In genomic region chr14:95431199-95432145, GRCh38 we compare ENCODE assay signal across 8 cellular contexts.
DNase-seq lines count a peak whose midpoint lies in the region; ATAC-seq and TF ChIP-seq lines count a peak whose summit lies in the region.

No MANE protein-coding gene starts in this region.

- 75% methylated on average over 17 of the region's 17 CpGs for WGBS in right cardiac atrium

- no peak overlapping the region for H3K27ac Mint-ChIP-seq in GM23338

- H3K36me3 ChIP-seq in BLaER1 treated with 17β-estradiol and CSF1 and Interleukin-3, amounts not matched to agents 10 nM and 100 nM, result peaks cover 80 to 93% (median 88%) of the 10 kb centered on the region in 11 experiments
- no peaks in the 10 kb centered on the region; the same call in 1 of the 2 replicates for H3K36me3 ChIP-seq in GM23338 (ENCODE audit: insufficient read depth)

- peak overlapping the region in 7 of 11 experiments; percentile 23 to 74 (median 56); a peak in 11 of 22 replicates for H3K4me2 ChIP-seq in BLaER1 treated with 17β-estradiol and CSF1 and Interleukin-3, amounts not matched to agents 10 nM and 100 nM
- H3K4me2 ChIP-seq in GM23338, result no peak overlapping the region

- peaks cover 15% of the 10 kb centered on the region for H3K9me3 Mint-ChIP-seq in GM23338

- no peaks in the 10 kb centered on the region for H3K79me2 ChIP-seq in GM23338 (replicated peaks; ENCODE audit: insufficient read depth)

- H3K4me3 Mint-ChIP-seq in GM23338, result no peak overlapping the region

- H3K4me3 ChIP-seq in BLaER1 treated with 17β-estradiol and CSF1 and Interleukin-3, amounts not matched to agents 10 nM and 100 nM, result no peak overlapping the region
- H3K4me3 ChIP-seq in GM23338, result no peak overlapping the region
- H3K4me3 ChIP-seq in right cardiac atrium (ENCODE audit: low read length), result no peak overlapping the region

- H3K4me1 ChIP-seq in BLaER1 treated with 17β-estradiol and CSF1 and Interleukin-3, amounts not matched to agents 10 nM and 100 nM, result peaks cover 11 to 72% (median 48%) of the 10 kb centered on the region in 10 experiments
- no peaks in the 10 kb centered on the region for H3K4me1 ChIP-seq in GM23338 (ENCODE audit: insufficient read depth)
- H3K4me1 ChIP-seq in right cardiac atrium (ENCODE audit: control insufficient read depth, insufficient read depth, low read length), result no peaks in the 10 kb centered on the region

- intact Hi-C loops in right cardiac atrium (cut with DNase I), result loop anchor here in 2 of 4 donors (5.0 to 10.0 kb wide), 4 partner anchors 267 to 744 kb away; no protein-coding TSS in a partner anchor

- H4K20me1 ChIP-seq in BLaER1 treated with 17β-estradiol and CSF1 and Interleukin-3, amounts not matched to agents 10 nM and 100 nM, result peaks cover 0 to 37% (median 9%) of the 10 kb centered on the region in 11 experiments; a peak in 9 of 22 replicates
- H4K20me1 ChIP-seq in GM23338 (replicated peaks; ENCODE audit: insufficient read depth), result no peaks in the 10 kb centered on the region

- no peaks in the 10 kb centered on the region for H3K9me2 ChIP-seq in GM23338 (ENCODE audit: insufficient read depth)

- peaks cover 6% of the 10 kb centered on the region; the same call in 1 of the 3 replicates for H3K36me3 Mint-ChIP-seq in GM23338 (ENCODE audit: low read depth)

- peak; percentile 73 to 85 for TF ChIP-seq CTCF in GM23338 (conservative IDR thresholded peaks at IDR 0.05; ENCODE audit: low read depth in 2 of 2)
- TF ChIP-seq CTCF in VCaP (conservative IDR thresholded peaks at IDR 0.05), result peak; percentile 72

- H3K4me1 Mint-ChIP-seq in GM23338, result no peaks in the 10 kb centered on the region

- H3K27me3 ChIP-seq in BLaER1 treated with 17β-estradiol and CSF1 and Interleukin-3, amounts not matched to agents 10 nM and 100 nM, result no peaks in the 10 kb centered on the region
- H3K27me3 ChIP-seq in GM23338 (ENCODE audit: insufficient read depth) (no peaks in the 10 kb centered on the region), right cardiac atrium (ENCODE audit: control insufficient read depth, insufficient read depth) (no peaks in the 10 kb centered on the region)

- H3F3A ChIP-seq in GM23338 (replicated peaks; ENCODE audit: low read depth), result no peaks in the 10 kb centered on the region

- DNase-seq in GM23338 (ENCODE audit: low spot score) (peak; percentile 77), right cardiac atrium (no peak), substantia nigra (lab: John Stamatoyannopoulos, UW) (peak in 8 of 49 donors; percentile 5 to 22 (median 12)), NCI-H146 treated with DMSO at 0.1 percent for 48 hours (lab: John Stamatoyannopoulos, UW; ENCODE audit: unreplicated experiment) (no peak), middle frontal gyrus (ENCODE audit: extremely low spot score, low spot score) (no peak)
- DNase-seq in activated CD8-positive, alpha-beta memory T cell treated with anti-CD3 and anti-CD28 coated beads for 24 hours, result no peak

- H2AFZ ChIP-seq in GM23338, result no peak overlapping the region

- peak overlapping the region in 1 of 11 experiments; percentile 31; a peak in 1 of 22 replicates for H3K9ac ChIP-seq in BLaER1 treated with 17β-estradiol and CSF1 and Interleukin-3, amounts not matched to agents 10 nM and 100 nM

- H3K27me3 Mint-ChIP-seq in GM23338 (ENCODE audit: insufficient read depth, low read depth, poor library complexity), result peaks cover 2% of the 10 kb centered on the region

- ATAC-seq in GM23338 (peak; percentile 88), right cardiac atrium (peak; percentile 38 to 52)

- peaks cover 0 to 9% (median 5%) of the 10 kb centered on the region in 11 experiments; a peak in 7 of 22 replicates for H3K9me3 ChIP-seq in BLaER1 treated with 17β-estradiol and CSF1 and Interleukin-3, amounts not matched to agents 10 nM and 100 nM (replicated peaks in 1 of 11)
- no peaks in the 10 kb centered on the region for H3K9me3 ChIP-seq in right cardiac atrium (ENCODE audit: control insufficient read depth, low read length)

- H3K27ac ChIP-seq in BLaER1 treated with 17β-estradiol and CSF1 and Interleukin-3, amounts not matched to agents 10 nM and 100 nM, result peak overlapping the region in 2 of 11 experiments; percentile 10 to 29; a peak in 3 of 22 replicates
- H3K27ac ChIP-seq in GM23338 (ENCODE audit: low read depth), result no peak overlapping the region
- H3K27ac ChIP-seq in VCaP, result no peak overlapping the region
- H3K27ac ChIP-seq in right cardiac atrium (ENCODE audit: low read length), result no peak overlapping the region
- H3K27ac ChIP-seq in substantia nigra (ENCODE audit: low read depth, low read length, poor library complexity, severe bottlenecking), result peak overlapping the region; percentile 53

TF ChIP-seq in GM23338, 12 proteins besides CTCF, POLR2A, EP300 and RAD21 (continues in another document):
- TF ChIP-seq ZNF114 (CRISPR knock-in tag; IDR thresholded peaks at IDR 0.05) (no peak), ETS1 (IDR thresholded peaks at IDR 0.05) (no peak), ZNF462 (CRISPR knock-in tag; IDR thresholded peaks at IDR 0.05) (no peak), JUNB (IDR thresholded peaks at IDR 0.05; ENCODE audit: unreplicated experiment) (no peak), POLR2AphosphoS5 (IDR thresholded peaks at IDR 0.05; ENCODE audit: low read depth) (no peak)
